In genomic region chr7:88311675-88312036, GRCh38 we compare ENCODE assay signal across 18 cellular contexts. TPM values are rescaled to one million over a fixed set of nuclear protein-coding genes. Genes with fewer than 3 reads are reported as not detected.
DNase-seq lines count a peak whose midpoint lies in the region; ATAC-seq and TF ChIP-seq lines count a peak whose summit lies in the region.
"Had no signal": no experiment of that assay in that cellular context is flagged by ENCODE, and none has a peak within 500 bp of the region (broad histone marks: within the 10 kb centered on the region; RNA-seq: fewer than 3 reads in every experiment).

No MANE protein-coding gene starts in this region.

- H3K9ac ChIP-seq in adipocyte (ENCODE audit: low read length), result no peak overlapping the region
- no peak overlapping the region for H3K9ac ChIP-seq in skeletal muscle satellite cell (ENCODE audit: low read depth, low read length)

- H3K36me3 ChIP-seq in adipocyte (ENCODE audit: control insufficient read depth, insufficient read depth, low read length, severe bottlenecking), result no peaks in the 10 kb centered on the region
- H3K36me3 ChIP-seq in right atrium auricular region, result no peaks in the 10 kb centered on the region
- H3K36me3 ChIP-seq in skeletal muscle satellite cell (ENCODE audit: insufficient read depth, low read length), result no peaks in the 10 kb centered on the region
- H3K36me3 ChIP-seq: cardiac muscle cell, MG63 had no signal

- ATAC-seq in GM18502 (IDR thresholded peaks at IDR 0.05; ENCODE audit: poor library complexity, unreplicated experiment) (no peak), HG03521 (IDR thresholded peaks at IDR 0.05; ENCODE audit: unreplicated experiment) (no peak)
- ATAC-seq: CD8-positive, alpha-beta T cell had no signal

- DNase-seq in HT-29 (ENCODE audit: low spot score), result peak; percentile 35
- no peak for DNase-seq in adipocyte (ENCODE audit: low read depth)
- no peak for DNase-seq in right atrium auricular region (ENCODE audit: low spot score)
- no peak for DNase-seq in NCI-H510A (lab: John Stamatoyannopoulos, UW)
- no peak for DNase-seq in putamen (ENCODE audit: low spot score)
- DNase-seq: activated CD4-positive, alpha-beta T cell treated with anti-CD3 and anti-CD28 coated beads for 48 hours; CD8-positive, alpha-beta T cell; DMS79; NCI-H1694 treated with DMSO at 0.1 percent for 48 hours; occipital lobe; stimulated activated CD4-positive, alpha-beta T cell treated with anti-CD3 and anti-CD28 coated beads, Interleukin-2, amount 100 ng/mL, for 48 hours had no signal

- no peaks in the 10 kb centered on the region for H3K9me3 ChIP-seq in adipocyte (ENCODE audit: control insufficient read depth, low read length)
- H3K9me3 ChIP-seq in right atrium auricular region, result no peaks in the 10 kb centered on the region
- H3K9me3 ChIP-seq in skeletal muscle satellite cell (replicated peaks; ENCODE audit: low read length), result no peaks in the 10 kb centered on the region
- H3K9me3 ChIP-seq: MG63 had no signal

- H3K27ac ChIP-seq in right atrium auricular region, result peak overlapping the region; percentile 36 to 44
- H3K27ac ChIP-seq: cardiac muscle cell, epithelial cell of prostate, HL-60 had no signal

- no peaks in the 10 kb centered on the region for H3K27me3 ChIP-seq in adipocyte (replicated peaks; ENCODE audit: control insufficient read depth, insufficient read depth, low read length)
- no peaks in the 10 kb centered on the region for H3K27me3 ChIP-seq in right atrium auricular region
- no peaks in the 10 kb centered on the region for H3K27me3 ChIP-seq in skeletal muscle satellite cell (ENCODE audit: control insufficient read depth, insufficient read depth, low read length)
- H3K27me3 ChIP-seq: MG63 had no signal

- no peak for TF ChIP-seq CTCF in right atrium auricular region (IDR thresholded peaks at IDR 0.05)

- H3K4me3 ChIP-seq in adipocyte (ENCODE audit: low read length) (peak overlapping the region; percentile 25), right atrium auricular region (no peak overlapping the region), skeletal muscle satellite cell (ENCODE audit: low read length) (no peak overlapping the region)
- H3K4me3 ChIP-seq: cardiac muscle cell, MG63 had no signal

- H3K4me2 ChIP-seq in skeletal muscle satellite cell (ENCODE audit: low read length), result peak overlapping the region; percentile 46

- peaks cover 61% of the 10 kb centered on the region for H3K4me1 ChIP-seq in adipocyte (ENCODE audit: control insufficient read depth, insufficient read depth, low read length)
- H3K4me1 ChIP-seq in right atrium auricular region, result peaks cover 0 to 46% of the 10 kb centered on the region in 2 donors
- peaks cover 22% of the 10 kb centered on the region for H3K4me1 ChIP-seq in skeletal muscle satellite cell (ENCODE audit: control insufficient read depth, insufficient read depth, low read length)

RNA-seq across cellular contexts. Expression of gene STEAP4, which starts 5.0 kb away (rescaled TPM):
- total RNA-seq in HT-29 (2014; rRNA removed; shearing (Covaris generic)), result 2.6 and 4.2 TPM in 2 replicates
- total RNA-seq in right atrium auricular region, result 10 to 100 TPM in 1 of 2 donors, 1 to 10 TPM in 1; 9.6 to 44.2 TPM
- 12.2 and 14.6 TPM in 2 replicates for total RNA-seq in skeletal muscle satellite cell (2012; rRNA removed)
- total RNA-seq: cardiac muscle cell; CD8-positive, alpha-beta T cell had no signal
